27 cellular contexts compared by ENCODE assay signal in genomic region chr21:45417951-45418300, GRCh38. TPM values are rescaled to one million over a fixed set of nuclear protein-coding genes. Genes with fewer than 3 reads are reported as not detected.
DNase-seq lines count a peak whose midpoint lies in the region; ATAC-seq and TF ChIP-seq lines count a peak whose summit lies in the region.
"Had no signal": no experiment of that assay in that cellular context is flagged by ENCODE, and none has a peak within 500 bp of the region (broad histone marks: within the 10 kb centered on the region; RNA-seq: fewer than 3 reads in every experiment).

No MANE protein-coding gene starts in this region.

- no peak overlapping the region for H2AFZ ChIP-seq in trophoblast cell (ENCODE audit: insufficient read depth, low read length, poor library complexity)

- no peak overlapping the region for H3K27ac Mint-ChIP-seq in effector memory CD8-positive, alpha-beta T cell
- H3K27ac Mint-ChIP-seq: activated CD4-positive, alpha-beta T cell treated with anti-CD3 and anti-CD28 coated beads, Interleukin-2, amount 10 ng/mL, durations not matched to agents 24 days and 14 days; activated naive CD8-positive, alpha-beta T cell; natural killer cell treated with Interleukin-12 subunit alpha and Interleukin-12 subunit beta and Interleukin-15 and Interleukin-18, amount 100 ng/mL, for 72 hours; stimulated activated effector memory CD8-positive, alpha-beta T cell treated with anti-CD3 and anti-CD28 coated beads, Interleukin-12 subunit alpha, Interleukin-12 subunit beta, amount 100 ng/mL, for 72 hours had no signal

- no peak overlapping the region for H3K4me3 Mint-ChIP-seq in effector memory CD8-positive, alpha-beta T cell
- H3K4me3 Mint-ChIP-seq: activated CD4-positive, alpha-beta T cell treated with anti-CD3 and anti-CD28 coated beads, Interleukin-2, amount 10 ng/mL, durations not matched to agents 24 days and 14 days; activated naive CD8-positive, alpha-beta T cell; natural killer cell treated with Interleukin-12 subunit alpha and Interleukin-12 subunit beta and Interleukin-15 and Interleukin-18, amount 100 ng/mL, for 72 hours; stimulated activated effector memory CD8-positive, alpha-beta T cell treated with anti-CD3 and anti-CD28 coated beads, Interleukin-12 subunit alpha, Interleukin-12 subunit beta, amount 100 ng/mL, for 72 hours had no signal

- 0 to 38% methylated on average over 1 to 20 of the region's 20 CpGs for WGBS in body of pancreas, 2 donors
- WGBS in trophoblast cell (ENCODE audit: extremely low coverage, insufficient coverage, insufficient read length): no CpG with 5 or more reads among the region's 20 CpGs

- H3K9me3 ChIP-seq in body of pancreas (no peaks in the 10 kb centered on the region), trophoblast cell (ENCODE audit: insufficient read depth, low read depth, low read length) (peaks cover 6% of the 10 kb centered on the region), thoracic aorta (no peaks in the 10 kb centered on the region)
- H3K9me3 ChIP-seq: BLaER1 treated with 17β-estradiol and CSF1 and Interleukin-3, amounts not matched to agents 10 nM and 100 nM; HAP-1; mucosa of descending colon; upper lobe of right lung had no signal

- peaks cover 7 to 55% of the 10 kb centered on the region in 2 donors for H3K27me3 Mint-ChIP-seq in effector memory CD8-positive, alpha-beta T cell
- H3K27me3 Mint-ChIP-seq: activated CD4-positive, alpha-beta T cell treated with anti-CD3 and anti-CD28 coated beads, Interleukin-2, amount 10 ng/mL, durations not matched to agents 24 days and 14 days; activated naive CD8-positive, alpha-beta T cell had no signal

- H2BK5ac ChIP-seq in trophoblast cell (ENCODE audit: low read depth, low read length, poor library complexity): no peak overlapping the region

- H3K4me1 Mint-ChIP-seq in effector memory CD8-positive, alpha-beta T cell (ENCODE audit: low read depth in 2 of 2): no peaks in the 10 kb centered on the region
- H3K4me1 Mint-ChIP-seq: activated CD4-positive, alpha-beta T cell treated with anti-CD3 and anti-CD28 coated beads, Interleukin-2, amount 10 ng/mL, durations not matched to agents 24 days and 14 days had no signal

- H3K4me2 ChIP-seq in trophoblast cell (ENCODE audit: low read length): no peak overlapping the region
- H3K4me2 ChIP-seq: BLaER1 treated with 17β-estradiol and CSF1 and Interleukin-3, amounts not matched to agents 10 nM and 100 nM had no signal

- H3K79me1 ChIP-seq in trophoblast cell (ENCODE audit: low read length): no peaks in the 10 kb centered on the region

- no peak overlapping the region for H4K8ac ChIP-seq in trophoblast cell (ENCODE audit: low read depth, low read length)

- no peak overlapping the region for H2BK12ac ChIP-seq in trophoblast cell (ENCODE audit: low read length)

- TF ChIP-seq CTCF in body of pancreas (IDR thresholded peaks at IDR 0.05): no peak
- TF ChIP-seq CTCF in thoracic aorta (IDR thresholded peaks at IDR 0.05): no peak

- peaks cover 84% of the 10 kb centered on the region for H3K4me1 ChIP-seq in body of pancreas
- H3K4me1 ChIP-seq in trophoblast cell (ENCODE audit: control insufficient read depth in 1 of 2, insufficient read depth in 2 of 2, low read length in 2 of 2): peaks cover 21 to 33% of the 10 kb centered on the region in 2 experiments
- H3K4me1 ChIP-seq in thoracic aorta (ENCODE audit: control insufficient read depth in 1 of 2, low read depth in 2 of 2): peaks cover 12 to 91% of the 10 kb centered on the region in 2 donors

- H3K4ac ChIP-seq in trophoblast cell (ENCODE audit: low read depth, low read length): peak overlapping the region; percentile 49

- no peak overlapping the region for H3K23ac ChIP-seq in trophoblast cell (ENCODE audit: low read length)

- TF ChIP-seq POLR2A in body of pancreas (IDR thresholded peaks at IDR 0.05): no peak

- no peak overlapping the region for H3K18ac ChIP-seq in trophoblast cell (ENCODE audit: low read length)

- H3K14ac ChIP-seq in trophoblast cell (ENCODE audit: low read length): no peak overlapping the region

- H3K79me2 ChIP-seq in trophoblast cell (ENCODE audit: control insufficient read depth, insufficient read depth, low read length, poor library complexity): peaks cover 21% of the 10 kb centered on the region

- H3K36me3 ChIP-seq in body of pancreas (replicated peaks in 1 of 2; ENCODE audit: insufficient read depth in 1 of 2, low read depth in 2 of 2) (no peaks in the 10 kb centered on the region), trophoblast cell (ENCODE audit: control insufficient read depth in 1 of 2, insufficient read depth in 2 of 2, low read length in 2 of 2) (peaks cover 35 to 37% of the 10 kb centered on the region in 2 experiments), thoracic aorta (no peaks in the 10 kb centered on the region)
- H3K36me3 ChIP-seq: BLaER1 treated with 17β-estradiol and CSF1 and Interleukin-3, amounts not matched to agents 10 nM and 100 nM; HAP-1; upper lobe of right lung; WERI-Rb-1 had no signal

- H3K4me3 ChIP-seq in body of pancreas (no peak overlapping the region), trophoblast cell (ENCODE audit: low read depth, low read length) (no peak overlapping the region), thoracic aorta (peak overlapping the region; percentile 14)
- H3K4me3 ChIP-seq: BLaER1 treated with 17β-estradiol and CSF1 and Interleukin-3, amounts not matched to agents 10 nM and 100 nM; HAP-1; mucosa of descending colon; upper lobe of right lung had no signal

- H3K36me3 Mint-ChIP-seq in effector memory CD8-positive, alpha-beta T cell (ENCODE audit: insufficient read depth): no peaks in the 10 kb centered on the region
- H3K36me3 Mint-ChIP-seq: activated naive CD8-positive, alpha-beta T cell; natural killer cell treated with Interleukin-12 subunit alpha and Interleukin-12 subunit beta and Interleukin-15 and Interleukin-18, amount 100 ng/mL, for 72 hours; stimulated activated effector memory CD8-positive, alpha-beta T cell treated with anti-CD3 and anti-CD28 coated beads, Interleukin-12 subunit alpha, Interleukin-12 subunit beta, amount 100 ng/mL, for 72 hours had no signal

- no peak overlapping the region for H2AK5ac ChIP-seq in trophoblast cell (ENCODE audit: low read length)

- H3K9me3 Mint-ChIP-seq in effector memory CD8-positive, alpha-beta T cell: no peaks in the 10 kb centered on the region
- H3K9me3 Mint-ChIP-seq: activated CD4-positive, alpha-beta T cell treated with anti-CD3 and anti-CD28 coated beads, Interleukin-2, amount 10 ng/mL, durations not matched to agents 24 days and 14 days; natural killer cell treated with Interleukin-12 subunit alpha and Interleukin-12 subunit beta and Interleukin-15 and Interleukin-18, amount 100 ng/mL, for 72 hours; stimulated activated effector memory CD8-positive, alpha-beta T cell treated with anti-CD3 and anti-CD28 coated beads, Interleukin-12 subunit alpha, Interleukin-12 subunit beta, amount 100 ng/mL, for 72 hours had no signal

- H3K9ac ChIP-seq in trophoblast cell (ENCODE audit: low read length): no peak overlapping the region
- H3K9ac ChIP-seq: BLaER1 treated with 17β-estradiol and CSF1 and Interleukin-3, amounts not matched to agents 10 nM and 100 nM had no signal

- H3K27me3 ChIP-seq in body of pancreas (no peaks in the 10 kb centered on the region), trophoblast cell (ENCODE audit: insufficient read depth, low read length) (no peaks in the 10 kb centered on the region), thoracic aorta (replicated peaks; ENCODE audit: insufficient read depth) (no peaks in the 10 kb centered on the region)
- H3K27me3 ChIP-seq: upper lobe of right lung had no signal

- intact Hi-C loops in body of pancreas (cut with DNase I) (loop anchor here (10.0 kb wide), 1 partner anchor 93 kb away; no protein-coding TSS in a partner anchor), left cardiac atrium (cut with DNase I) (no loop called here)

- no peak overlapping the region for H4K12ac ChIP-seq in trophoblast cell (ENCODE audit: low read depth, low read length)

- no peak overlapping the region for H2BK120ac ChIP-seq in trophoblast cell (ENCODE audit: insufficient read depth, low read length, poor library complexity)

- H4K91ac ChIP-seq in trophoblast cell (ENCODE audit: low read depth, low read length): no peak overlapping the region

- peak overlapping the region in 3 of 4 donors; percentile 63 to 80 (median 72) for H3K27ac ChIP-seq in body of pancreas
- H3K27ac ChIP-seq in trophoblast cell (ENCODE audit: low read depth, low read length): no peak overlapping the region
- H3K27ac ChIP-seq in thoracic aorta: peak overlapping the region; percentile 57 to 78
- H3K27ac ChIP-seq: BLaER1 treated with 17β-estradiol and CSF1 and Interleukin-3, amounts not matched to agents 10 nM and 100 nM; upper lobe of right lung; WERI-Rb-1 had no signal

- ATAC-seq in body of pancreas: no peak
- ATAC-seq in left cardiac atrium: no peak
- ATAC-seq in thoracic aorta (ENCODE audit: insufficient number of reproducible peaks, low FRiP score, low read depth): no peak
- no peak for ATAC-seq in effector memory CD8-positive, alpha-beta T cell (replicated peaks)
- ATAC-seq: mucosa of descending colon; natural killer cell treated with Interleukin-12 subunit alpha and Interleukin-12 subunit beta and Interleukin-15 and Interleukin-18, amount 100 ng/mL, for 72 hours; stimulated activated effector memory CD8-positive, alpha-beta T cell treated with anti-CD3 and anti-CD28 coated beads, Interleukin-12 subunit alpha, Interleukin-12 subunit beta, amount 100 ng/mL, for 72 hours; upper lobe of right lung had no signal

- DNase-seq in body of pancreas (peak in 2 of 4 donors; percentile 5 to 12), left cardiac atrium (peak; percentile 23), trophoblast cell (no peak), thoracic aorta (ENCODE audit: low spot score) (no peak), kidney tubule cell (ENCODE audit: low spot score) (no peak), NCI-H187 treated with DMSO at 0.1 percent for 48 hours (lab: John Stamatoyannopoulos, UW) (no peak), NCI-H2171 treated with DMSO at 0.1 percent for 48 hours (lab: John Stamatoyannopoulos, UW) (no peak)
- DNase-seq in effector memory CD8-positive, alpha-beta T cell: no peak
- DNase-seq: activated CD4-positive, alpha-beta T cell treated with anti-CD3 and anti-CD28 coated beads, Interleukin-2, amount 10 ng/mL, durations not matched to agents 24 days and 14 days; COR-L47; cortex of kidney; effector memory CD4-positive, alpha-beta T cell; head of caudate nucleus; Karpas-422; NCI-H2081 treated with DMSO at 0.1 percent for 48 hours; NCI-H345; NCI-H748 treated with DMSO at 0.1 percent for 48 hours; stimulated activated CD4-positive, alpha-beta T cell treated with anti-CD3 and anti-CD28 coated beads, Interleukin-15, amount 100 ng/mL, for 24 hours; T1000; upper lobe of right lung; WERI-Rb-1 had no signal

RNA-seq across cellular contexts. Expression of gene COL18A1, which starts 13.0 kb away (rescaled TPM):
- total RNA-seq in body of pancreas (100 to 1,000 TPM; 108 to 284 TPM), left cardiac atrium (100 to 1,000 TPM in 1 of 2 donors, 10 to 100 TPM in 1; 53.4 to 104 TPM), thoracic aorta (100 to 1,000 TPM; 507 to 811 TPM)
- polyA plus RNA-seq in trophoblast cell (2013): 174 and 188 TPM in 2 replicates
